In the genomic region with DNA sequence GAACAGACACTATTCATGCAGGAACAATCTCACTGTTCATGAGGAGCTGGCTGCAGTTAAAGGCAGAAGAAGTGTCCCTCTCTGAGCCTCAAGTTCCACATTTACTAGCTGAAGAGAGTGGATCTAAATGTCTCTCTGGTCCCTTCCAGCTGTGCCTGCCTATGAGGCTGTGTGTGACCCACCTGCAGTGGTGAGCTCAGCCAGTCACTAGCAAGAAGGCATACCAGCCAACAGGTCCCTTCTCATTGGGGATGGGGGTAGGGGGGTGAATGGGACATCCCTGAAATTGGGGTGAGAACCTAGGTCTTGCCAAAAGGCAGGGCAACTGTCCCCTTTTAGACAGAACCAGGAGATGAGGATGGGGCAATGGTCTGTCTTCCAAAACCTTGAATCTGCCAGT, we compare ENCODE assay signal across 35 cellular contexts. TPM values are rescaled to one million over a fixed set of nuclear protein-coding genes. Genes with fewer than 3 reads are reported as not detected.
"Had no signal": no experiment of that assay in that cellular context is flagged by ENCODE, and none has a peak within 500 bp of the region (broad histone marks: within the 10 kb centered on the region; RNA-seq: fewer than 3 reads in every experiment).

No MANE protein-coding gene starts in this region.

- H3K4me3 ChIP-seq: adrenal gland, body of pancreas, breast epithelium, Peyer's patch, SJSA1 had no signal

- H3K27ac ChIP-seq: adrenal gland, body of pancreas, breast epithelium, Peyer's patch, SJSA1 had no signal

- H3K36me3 ChIP-seq: adrenal gland, breast epithelium, Peyer's patch, SJSA1 had no signal

- H3K27ac Mint-ChIP-seq: activated CD4-positive, alpha-beta T cell treated with anti-CD3 and anti-CD28 coated beads for 36 hours; activated CD4-positive, alpha-beta T cell treated with anti-CD3 and anti-CD28 coated beads, Interleukin-2, amount 10 ng/mL, durations not matched to agents 7 days and 5 days; activated naive CD4-positive, alpha-beta T cell treated with anti-CD3 and anti-CD28 coated beads for 36 hours; activated naive CD4-positive, alpha-beta T cell treated with anti-CD3 and anti-CD28 coated beads, Interleukin-2, amount 50 U/mL, for 72 hours; activated T-cell treated with anti-CD3 and anti-CD28 coated beads, Interleukin-2, amount 50 U/mL, for 24 hours; activated T-helper 2 cell treated with anti-CD3 and anti-CD28 coated beads, Interferon-gamma antibody, Interleukin-2, Interleukin-4, amounts not matched to agents 10 μg/mL and 5 μg/mL and 100 μg/mL, durations not matched to agents 14 hours and 24 hours and 36 hours; T-helper 1 cell treated with Interleukin-12 subunit alpha and Interleukin-12 subunit beta and Interleukin-4 antibody, amounts not matched to agents 30 μg/mL and 1 μg/mL, for 36 hours; T-helper 2 cell treated with Interferon-gamma antibody and Interleukin-4, amounts not matched to agents 5 μg/mL and 100 μg/mL, for 36 hours; WTC11 had no signal

- H3K9me2 ChIP-seq: SK-N-SH had no signal

- H3K4me3 Mint-ChIP-seq: activated CD4-positive, alpha-beta T cell treated with anti-CD3 and anti-CD28 coated beads for 36 hours; activated CD4-positive, alpha-beta T cell treated with anti-CD3 and anti-CD28 coated beads, Interleukin-2, amount 10 ng/mL, durations not matched to agents 7 days and 5 days; activated naive CD4-positive, alpha-beta T cell treated with anti-CD3 and anti-CD28 coated beads for 36 hours; activated T-cell treated with anti-CD3 and anti-CD28 coated beads, Interleukin-2, amount 50 U/mL, for 24 hours; T-helper 1 cell treated with Interleukin-12 subunit alpha and Interleukin-12 subunit beta and Interleukin-4 antibody, amounts not matched to agents 30 μg/mL and 1 μg/mL, for 36 hours; T-helper 2 cell treated with Interferon-gamma antibody and Interleukin-4, amounts not matched to agents 5 μg/mL and 100 μg/mL, for 36 hours had no signal

- H3K4me2 ChIP-seq: SK-N-SH had no signal

- H3K9me3 ChIP-seq: adrenal gland, body of pancreas, breast epithelium, Peyer's patch, SJSA1, SK-N-SH had no signal

- DNase-seq: activated CD4-positive, alpha-beta T cell treated with anti-CD3 and anti-CD28 coated beads for 36 hours; activated CD4-positive, alpha-beta T cell treated with anti-CD3 and anti-CD28 coated beads, Interleukin-2, amount 10 ng/mL, durations not matched to agents 7 days and 5 days; activated CD4-positive, alpha-beta T cell treated with anti-CD3 and anti-CD28 coated beads, Interleukin-2, amount 50 U/mL, for 48 hours; activated gamma-delta T cell treated with Interleukin-2 at 50 U/mL for 16 hours; activated naive CD4-positive, alpha-beta T cell treated with anti-CD3 and anti-CD28 coated beads for 36 hours; activated T-cell treated with anti-CD3 and anti-CD28 coated beads, Interleukin-2, amount 50 U/mL, for 24 hours; body of pancreas; caudate nucleus; NCI-H1092 treated with DMSO at 0.1 percent for 48 hours; NCI-H1417; NCI-H146; NCI-H187; NCI-H2029 treated with DMSO at 0.1 percent for 48 hours; NCI-H2107; NCI-H2171; NCI-H510A; NCI-H526; NCI-H748 treated with DMSO at 0.1 percent for 48 hours; NK-92 treated with Interleukin-12 subunit alpha and Interleukin-12 subunit beta, amount 100 ng/mL, for 24 hours; PC-3; Peyer's patch; RPMI8226; SHP77 treated with DMSO at 0.1 percent for 48 hours; SK-N-SH had no signal

- H3K27me3 ChIP-seq: adrenal gland, body of pancreas, Peyer's patch, SJSA1 had no signal

- H3K36me3 Mint-ChIP-seq: activated naive CD4-positive, alpha-beta T cell treated with anti-CD3 and anti-CD28 coated beads, Interleukin-2, amount 50 U/mL, for 72 hours; WTC11 had no signal

- ATAC-seq: activated CD4-positive, alpha-beta T cell treated with anti-CD3 and anti-CD28 coated beads for 36 hours; activated CD4-positive, CD25-positive, alpha-beta regulatory T cell treated with anti-CD3 and anti-CD28 coated beads, Interleukin-2, amount 50 U/mL, for 24 hours; body of pancreas; PC-3 had no signal

- H3K9me3 Mint-ChIP-seq: activated CD4-positive, alpha-beta T cell treated with anti-CD3 and anti-CD28 coated beads, Interleukin-2, amount 10 ng/mL, durations not matched to agents 7 days and 5 days; activated naive CD4-positive, alpha-beta T cell treated with anti-CD3 and anti-CD28 coated beads for 36 hours; activated naive CD4-positive, alpha-beta T cell treated with anti-CD3 and anti-CD28 coated beads, Interleukin-2, amount 50 U/mL, for 72 hours; activated T-cell treated with anti-CD3 and anti-CD28 coated beads, Interleukin-2, amount 50 U/mL, for 24 hours; activated T-helper 2 cell treated with anti-CD3 and anti-CD28 coated beads, Interferon-gamma antibody, Interleukin-2, Interleukin-4, amounts not matched to agents 10 μg/mL and 5 μg/mL and 100 μg/mL, durations not matched to agents 14 hours and 24 hours and 36 hours; T-helper 1 cell treated with Interleukin-12 subunit alpha and Interleukin-12 subunit beta and Interleukin-4 antibody, amounts not matched to agents 30 μg/mL and 1 μg/mL, for 36 hours; T-helper 2 cell treated with Interferon-gamma antibody and Interleukin-4, amounts not matched to agents 5 μg/mL and 100 μg/mL, for 36 hours; WTC11 had no signal

- H3K4me1 ChIP-seq: breast epithelium, Peyer's patch, SJSA1 had no signal

- H3K9ac ChIP-seq: SK-N-SH had no signal

- H3K4me1 Mint-ChIP-seq: activated CD4-positive, alpha-beta T cell treated with anti-CD3 and anti-CD28 coated beads for 36 hours; activated CD4-positive, alpha-beta T cell treated with anti-CD3 and anti-CD28 coated beads, Interleukin-2, amount 10 ng/mL, durations not matched to agents 7 days and 5 days had no signal

RNA-seq across cellular contexts. Expression of a gene that starts 13.6 kb away (rescaled TPM):
- total RNA-seq: activated CD4-positive, alpha-beta T cell treated with anti-CD3 and anti-CD28 coated beads for 36 hours; activated CD4-positive, alpha-beta T cell treated with anti-CD3 and anti-CD28 coated beads, Interleukin-2, amount 10 ng/mL, durations not matched to agents 7 days and 5 days; activated CD8-positive, alpha-beta memory T cell treated with anti-CD3 and anti-CD28 coated beads for 36 hours; activated naive CD4-positive, alpha-beta T cell treated with anti-CD3 and anti-CD28 coated beads for 36 hours; activated naive CD4-positive, alpha-beta T cell treated with anti-CD3 and anti-CD28 coated beads, Interleukin-2, amount 50 U/mL, for 72 hours; activated T-helper 2 cell treated with anti-CD3 and anti-CD28 coated beads, Interferon-gamma antibody, Interleukin-2, Interleukin-4, amounts not matched to agents 10 μg/mL and 5 μg/mL and 100 μg/mL, durations not matched to agents 14 hours and 24 hours and 36 hours; astrocyte; body of pancreas; PC-3; SJSA1 had no signal
